ENCODE assay signal across 20 cellular contexts in genomic region chr6:41190791-41191190, GRCh38. TPM values are rescaled to one million over a fixed set of nuclear protein-coding genes. Genes with fewer than 3 reads are reported as not detected.
DNase-seq lines count a peak whose midpoint lies in the region; ATAC-seq and TF ChIP-seq lines count a peak whose summit lies in the region.
"Had no signal": no experiment of that assay in that cellular context is flagged by ENCODE, and none has a peak within 500 bp of the region (broad histone marks: within the 10 kb centered on the region; RNA-seq: fewer than 3 reads in every experiment).

No MANE protein-coding gene starts in this region.

- H3K27ac ChIP-seq in HEK293 (ENCODE audit: extremely low read depth, low read depth, low read length) (no peak overlapping the region), mesendoderm (ENCODE audit: low read depth, low read length) (no peak overlapping the region)
- H3K27ac ChIP-seq: HL-60 had no signal

- H3K23ac ChIP-seq in mesendoderm (ENCODE audit: low read length), result no peak overlapping the region

- CTCF ChIA-PET in HEK293 (lab: Yijun Ruan, JAX), result interaction anchor here (0.6 to 3.6 kb wide), 3 partner anchors 9 to 88 kb away, joined by 3 to 19 read pairs (median 3); no protein-coding TSS in a partner anchor

- H3K9me3 Mint-ChIP-seq in dendritic cell treated with granulocyte-macrophage colony-stimulating factor and Interleukin-4, amounts not matched to agents 40 ng/mL and 50 ng/mL, for 4 days, result peaks cover 16% of the 10 kb centered on the region
- H3K9me3 Mint-ChIP-seq in stimulated activated naive B cell treated with anti-CD40 and anti-IgM and Interleukin-4, amounts not matched to agents 10 μg/mL and 1 μg/mL and 100 μg/mL, for 72 hours, result peaks cover 3% of the 10 kb centered on the region in 2 donors

- no peaks in the 10 kb centered on the region for H3K9me3 ChIP-seq in HEK293 (ENCODE audit: control insufficient read depth, insufficient read depth, low read depth, low read length)

- TF ChIP-seq CTCF in GM12872 (IDR thresholded peaks at IDR 0.05; ENCODE audit: insufficient read depth, low read depth, low read length), result peak; percentile 24; the same call in 1 of the 3 replicates
- TF ChIP-seq CTCF in HEK293 (tag by site-specific recombination; IDR thresholded peaks at IDR 0.05), result no peak

- H3K4me2 ChIP-seq in mesendoderm (ENCODE audit: low read length), result no peak overlapping the region

- no peaks in the 10 kb centered on the region for H3K27me3 ChIP-seq in mesendoderm (ENCODE audit: insufficient read depth, low read length, poor library complexity)

- no peaks in the 10 kb centered on the region for H3K4me1 ChIP-seq in HEK293 (ENCODE audit: control insufficient read depth, insufficient read depth, low read length)
- H3K4me1 ChIP-seq in mesendoderm (ENCODE audit: control insufficient read depth, low read depth, low read length), result no peaks in the 10 kb centered on the region

- no peak overlapping the region for H2BK15ac ChIP-seq in mesendoderm (replicated peaks; ENCODE audit: low read depth)

- H3K18ac ChIP-seq in mesendoderm (ENCODE audit: low read length), result no peak overlapping the region

- no peak overlapping the region for H2BK120ac ChIP-seq in mesendoderm (ENCODE audit: low read depth, low read length)

- H3K27me3 Mint-ChIP-seq in dendritic cell treated with granulocyte-macrophage colony-stimulating factor and Interleukin-4, amounts not matched to agents 40 ng/mL and 50 ng/mL, for 4 days, result peaks cover 3% of the 10 kb centered on the region
- no peaks in the 10 kb centered on the region for H3K27me3 Mint-ChIP-seq in stimulated activated naive B cell treated with anti-CD40 and anti-IgM and Interleukin-4, amounts not matched to agents 10 μg/mL and 1 μg/mL and 100 μg/mL, for 72 hours
- H3K27me3 Mint-ChIP-seq: B cell had no signal

- ATAC-seq in stimulated activated naive B cell treated with anti-CD40 and anti-IgM and Interleukin-4, amounts not matched to agents 10 μg/mL and 1 μg/mL and 100 μg/mL, for 72 hours (replicated peaks), result no peak

- whole genome bisulfite sequencing in mesendoderm (ENCODE audit: extremely low coverage, insufficient coverage, low lambda C conversion rate), result no CpG with 5 or more reads among the region's 3 CpGs

- no peaks in the 10 kb centered on the region for H3K79me1 ChIP-seq in mesendoderm (ENCODE audit: low read length)

- no peak overlapping the region for H3K56ac ChIP-seq in mesendoderm (ENCODE audit: low read length)

- POLR2A ChIA-PET in HEK293 (lab: Yijun Ruan, JAX), result no interaction called here

- H3K27ac Mint-ChIP-seq in dendritic cell treated with granulocyte-macrophage colony-stimulating factor and Interleukin-4, amounts not matched to agents 40 ng/mL and 50 ng/mL, for 4 days, result peak overlapping the region; percentile 47
- H3K27ac Mint-ChIP-seq in stimulated activated naive B cell treated with anti-CD40 and anti-IgM and Interleukin-4, amounts not matched to agents 10 μg/mL and 1 μg/mL and 100 μg/mL, for 72 hours, result peak overlapping the region; percentile 71
- H3K27ac Mint-ChIP-seq: HFFc6, IgD-negative memory B cell had no signal

- H4K8ac ChIP-seq in mesendoderm (ENCODE audit: low read depth, low read length), result no peak overlapping the region

- H3K79me2 ChIP-seq in mesendoderm (ENCODE audit: control insufficient read depth, insufficient read depth, low read length), result no peaks in the 10 kb centered on the region

- no peaks in the 10 kb centered on the region for H3K36me3 ChIP-seq in HEK293 (ENCODE audit: control insufficient read depth in 2 of 2, insufficient read depth in 1 of 2, low read length in 2 of 2)
- H3K36me3 ChIP-seq in mesendoderm (ENCODE audit: control insufficient read depth, insufficient read depth, low read length), result no peaks in the 10 kb centered on the region

- peaks cover 39% of the 10 kb centered on the region for H3K4me1 Mint-ChIP-seq in dendritic cell treated with granulocyte-macrophage colony-stimulating factor and Interleukin-4, amounts not matched to agents 40 ng/mL and 50 ng/mL, for 4 days (ENCODE audit: low read depth)
- H3K4me1 Mint-ChIP-seq in stimulated activated naive B cell treated with anti-CD40 and anti-IgM and Interleukin-4, amounts not matched to agents 10 μg/mL and 1 μg/mL and 100 μg/mL, for 72 hours, result peaks cover 57 to 72% of the 10 kb centered on the region in 2 donors

- H2BK5ac ChIP-seq in mesendoderm (ENCODE audit: low read length), result no peak overlapping the region

- no peak overlapping the region for H2AK5ac ChIP-seq in mesendoderm (ENCODE audit: low read length)

- H4K5ac ChIP-seq in mesendoderm (ENCODE audit: low read length), result no peak overlapping the region

- DNase-seq in stimulated activated naive B cell treated with anti-CD40 and anti-IgM and Interleukin-4, amounts not matched to agents 10 μg/mL and 1 μg/mL and 100 μg/mL, for 72 hours, result no peak
- DNase-seq in mesendoderm (no peak), NCI-H774 (lab: John Stamatoyannopoulos, UW) (no peak), NCI-H82 treated with DMSO at 0.1 percent for 48 hours (lab: John Stamatoyannopoulos, UW; ENCODE audit: unreplicated experiment) (no peak)
- DNase-seq: COR-L47, DMS 273 treated with DMSO at 0.1 percent for 48 hours, GOT3, HFFc6, NCI-H1105 treated with DMSO at 0.1 percent for 48 hours, NCI-H1694, NCI-H2081 treated with DMSO at 0.1 percent for 48 hours, NCI-H446 treated with DMSO at 0.1 percent for 48 hours, NCI-H69 had no signal

- peaks cover 42% of the 10 kb centered on the region for H3K36me3 Mint-ChIP-seq in dendritic cell treated with granulocyte-macrophage colony-stimulating factor and Interleukin-4, amounts not matched to agents 40 ng/mL and 50 ng/mL, for 4 days (ENCODE audit: low read depth)
- peaks cover 53 to 59% of the 10 kb centered on the region in 2 donors for H3K36me3 Mint-ChIP-seq in stimulated activated naive B cell treated with anti-CD40 and anti-IgM and Interleukin-4, amounts not matched to agents 10 μg/mL and 1 μg/mL and 100 μg/mL, for 72 hours
- H3K36me3 Mint-ChIP-seq: IgD-negative memory B cell had no signal

- intact Hi-C loops in dendritic cell treated with granulocyte-macrophage colony-stimulating factor and Interleukin-4, amounts not matched to agents 40 ng/mL and 50 ng/mL, for 4 days (cut with micrococcal nuclease), result no loop called here

- H3K4me3 Mint-ChIP-seq in dendritic cell treated with granulocyte-macrophage colony-stimulating factor and Interleukin-4, amounts not matched to agents 40 ng/mL and 50 ng/mL, for 4 days, result no peak overlapping the region
- no peak overlapping the region for H3K4me3 Mint-ChIP-seq in stimulated activated naive B cell treated with anti-CD40 and anti-IgM and Interleukin-4, amounts not matched to agents 10 μg/mL and 1 μg/mL and 100 μg/mL, for 72 hours
- H3K4me3 Mint-ChIP-seq: B cell, HFFc6, IgD-negative memory B cell had no signal

- no peak overlapping the region for H3K9ac ChIP-seq in mesendoderm (ENCODE audit: low read length)

- H3K4ac ChIP-seq in mesendoderm (ENCODE audit: low read depth, low read length), result no peak overlapping the region

- H3K4me3 ChIP-seq in HEK293 (ENCODE audit: low read depth, low read length), result no peak overlapping the region
- no peak overlapping the region for H3K4me3 ChIP-seq in mesendoderm (ENCODE audit: low read length)

TF ChIP-seq in HEK293, 187 proteins besides CTCF, POLR2A, EP300 and RAD21:
- TF ChIP-seq ZNF621 (tag by site-specific recombination; IDR thresholded peaks at IDR 0.05), result no peak
- 0 out of 2 replicates have a peak, but pooled peaks have one; percentile 16 for TF ChIP-seq ZSCAN4 (tag by site-specific recombination; IDR thresholded peaks at IDR 0.05)
- TF ChIP-seq ZFP3 (tag by site-specific recombination; IDR thresholded peaks at IDR 0.05; ENCODE audit: low read depth), result no peak
- TF ChIP-seq ZNF184 (tag by site-specific recombination; IDR thresholded peaks at IDR 0.05), result no peak
- no peak for TF ChIP-seq ZNF394 (tag by site-specific recombination; IDR thresholded peaks at IDR 0.05; ENCODE audit: borderline replicate concordance)
- TF ChIP-seq ZNF571 (tag by site-specific recombination; IDR thresholded peaks at IDR 0.05), result no peak
- TF ChIP-seq ZNF18 (tag by site-specific recombination; IDR thresholded peaks at IDR 0.05), result no peak
TF ChIP-seq in HEK293: peak in this region for 1.

RNA-seq across cellular contexts. Expression of gene TREML2, which starts 10.2 kb away (rescaled TPM):
- polyA plus RNA-seq in mesendoderm (2013, experiment 1 of 2), result 0.48 TPM
- 0.46 TPM for polyA plus RNA-seq in mesendoderm (2013, experiment 2 of 2)

RNA-seq across cellular contexts. Expression of gene TREM2, which starts 27.9 kb away (rescaled TPM):
- 0.22 TPM for polyA plus RNA-seq in mesendoderm (2013, experiment 1 of 2)
- polyA plus RNA-seq in mesendoderm (2013, experiment 2 of 2), result 0.13 TPM
- polyA plus RNA-seq: CD4-positive, CD25-positive, alpha-beta regulatory T cell; IgD-negative memory B cell had no signal

RNA-seq across cellular contexts. Expression of gene TREML1, which starts 36.6 kb away (rescaled TPM):
- polyA plus RNA-seq in mesendoderm (2013, experiment 1 of 2), result 0.58 TPM
- 0.57 TPM for polyA plus RNA-seq in mesendoderm (2013, experiment 2 of 2)
- polyA plus RNA-seq: CD4-positive, CD25-positive, alpha-beta regulatory T cell had no signal

RNA-seq across cellular contexts. Expression of gene TREML4, which starts 37.4 kb away (rescaled TPM):
- polyA plus RNA-seq in mesendoderm (2013, experiment 1 of 2), result not detected
- polyA plus RNA-seq in mesendoderm (2013, experiment 2 of 2), result 0.06 TPM
- polyA plus RNA-seq: CD4-positive, CD25-positive, alpha-beta regulatory T cell had no signal
